ENCODE assay signal across 12 cellular contexts in genomic region chr22:39178206-39179111, GRCh38. TPM values are rescaled to one million over a fixed set of nuclear protein-coding genes. Genes with fewer than 3 reads are reported as not detected.
DNase-seq lines count a peak whose midpoint lies in the region; ATAC-seq and TF ChIP-seq lines count a peak whose summit lies in the region.
"Had no signal": no experiment of that assay in that cellular context is flagged by ENCODE, and none has a peak within 500 bp of the region (broad histone marks: within the 10 kb centered on the region; RNA-seq: fewer than 3 reads in every experiment).

No MANE protein-coding gene starts in this region.

- peaks cover 39% of the 10 kb centered on the region for H3K4me1 ChIP-seq in CD8-positive, alpha-beta T cell (ENCODE audit: insufficient read depth, low read length)
- H3K4me1 ChIP-seq in trophoblast cell (ENCODE audit: control insufficient read depth in 1 of 2, insufficient read depth in 2 of 2, low read length in 2 of 2) = peaks cover 35 to 39% of the 10 kb centered on the region in 2 experiments

- peak overlapping the region; percentile 98 for H2BK120ac ChIP-seq in trophoblast cell (ENCODE audit: insufficient read depth, low read length, poor library complexity)

- no CpG with 5 or more reads among the region's 19 CpGs for WGBS in trophoblast cell (ENCODE audit: extremely low coverage, insufficient coverage, insufficient read length)

- H3K4me3 ChIP-seq in CD8-positive, alpha-beta T cell (ENCODE audit: low read depth, low read length) = no peak overlapping the region
- H3K4me3 ChIP-seq in fibroblast of pulmonary artery (replicated peaks; ENCODE audit: low read depth, low read length) = no peak overlapping the region
- H3K4me3 ChIP-seq in trophoblast cell (ENCODE audit: low read depth, low read length) = no peak overlapping the region

- H3K79me1 ChIP-seq in trophoblast cell (ENCODE audit: low read length) = peaks cover 41% of the 10 kb centered on the region

- H3K27ac Mint-ChIP-seq in CD8-positive, alpha-beta T cell = peak overlapping the region; percentile 78
- peak overlapping the region; percentile 86 for H3K27ac Mint-ChIP-seq in T-helper 17 cell

- peaks cover 39% of the 10 kb centered on the region for H3K4me1 Mint-ChIP-seq in CD8-positive, alpha-beta T cell (ENCODE audit: low read depth)
- peaks cover 36% of the 10 kb centered on the region for H3K4me1 Mint-ChIP-seq in T-helper 17 cell

- no peak overlapping the region for H3K18ac ChIP-seq in trophoblast cell (ENCODE audit: low read length)

- no peaks in the 10 kb centered on the region for H3K36me3 Mint-ChIP-seq in CD8-positive, alpha-beta T cell
- no peaks in the 10 kb centered on the region for H3K36me3 Mint-ChIP-seq in T-helper 17 cell (ENCODE audit: low read depth)

- H4K8ac ChIP-seq in trophoblast cell (ENCODE audit: low read depth, low read length) = no peak overlapping the region

- H3K79me2 ChIP-seq in trophoblast cell (ENCODE audit: control insufficient read depth, insufficient read depth, low read length, poor library complexity) = peaks cover 21% of the 10 kb centered on the region

- H3K27me3 ChIP-seq in CD8-positive, alpha-beta T cell (ENCODE audit: insufficient read depth, low read length) = no peaks in the 10 kb centered on the region
- H3K27me3 ChIP-seq in trophoblast cell (ENCODE audit: insufficient read depth, low read length) = no peaks in the 10 kb centered on the region

- POLR2A ChIA-PET in CD8-positive, alpha-beta T cell (lab: Charles Lee) = interaction anchor here (0.6 kb wide), 1 partner anchor 27 kb away, joined by 3 read pairs; no protein-coding TSS in a partner anchor

- peak overlapping the region; percentile 99 for H2AK5ac ChIP-seq in trophoblast cell (ENCODE audit: low read length)

- DNase-seq in CD8-positive, alpha-beta T cell = no peak
- DNase-seq in T-helper 17 cell = no peak
- peak; percentile 93 for DNase-seq in fibroblast of pulmonary artery (ENCODE audit: low read depth)
- DNase-seq in trophoblast cell = no peak
- DNase-seq in GM13976 (ENCODE audit: low spot score) = no peak
- DNase-seq in SIG-M5 (lab: John Stamatoyannopoulos, UW) = no peak
- no peak for DNase-seq in activated gamma-delta T cell (lab: John Stamatoyannopoulos, UW)
- DNase-seq: DMS 273 treated with DMSO at 0.1 percent for 48 hours; effector CD4-positive, alpha-beta T cell; NCI-H2081 treated with DMSO at 0.1 percent for 48 hours had no signal

- no peaks in the 10 kb centered on the region for H3K27me3 Mint-ChIP-seq in CD8-positive, alpha-beta T cell (ENCODE audit: low read depth)
- no peaks in the 10 kb centered on the region for H3K27me3 Mint-ChIP-seq in T-helper 17 cell

- no peaks in the 10 kb centered on the region for H3K9me3 ChIP-seq in CD8-positive, alpha-beta T cell (ENCODE audit: low read length)
- no peaks in the 10 kb centered on the region for H3K9me3 ChIP-seq in T-helper 17 cell (ENCODE audit: control insufficient read depth, low read length, poor library complexity, severe bottlenecking)
- peaks cover 4% of the 10 kb centered on the region for H3K9me3 ChIP-seq in trophoblast cell (ENCODE audit: insufficient read depth, low read depth, low read length)

- intact Hi-C loops in CD8-positive, alpha-beta T cell (cut with DNase I, micrococcal nuclease) = no loop called here

- no peak overlapping the region for H3K4me2 ChIP-seq in trophoblast cell (ENCODE audit: low read length)

- no peaks in the 10 kb centered on the region for H3K36me3 ChIP-seq in CD8-positive, alpha-beta T cell (ENCODE audit: insufficient read depth, low read length)
- H3K36me3 ChIP-seq in trophoblast cell (ENCODE audit: control insufficient read depth in 1 of 2, insufficient read depth in 2 of 2, low read length in 2 of 2) = no peaks in the 10 kb centered on the region

- in situ Hi-C loops in GM13976 (cut with MboI; ENCODE audit: low sequenced_read_pairs, unreplicated experiment) = no loop called here

- H3K14ac ChIP-seq in trophoblast cell (ENCODE audit: low read length) = no peak overlapping the region

- H3K4ac ChIP-seq in trophoblast cell (ENCODE audit: low read depth, low read length) = no peak overlapping the region

- no peak overlapping the region for H2AFZ ChIP-seq in trophoblast cell (ENCODE audit: insufficient read depth, low read length, poor library complexity)

- H2BK5ac ChIP-seq in trophoblast cell (ENCODE audit: low read depth, low read length, poor library complexity) = peak overlapping the region; percentile 36

- H3K9ac ChIP-seq in trophoblast cell (ENCODE audit: low read length) = no peak overlapping the region

- peak overlapping the region; percentile 99 for H2BK12ac ChIP-seq in trophoblast cell (ENCODE audit: low read length)

- CTCF ChIA-PET in CD8-positive, alpha-beta T cell (lab: Charles Lee) = interaction anchor here (0.9 to 2.2 kb wide), 2 partner anchors 8 to 132 kb away, joined by 4 to 19 read pairs; no protein-coding TSS in a partner anchor

- no peak for TF ChIP-seq CTCF in CD8-positive, alpha-beta T cell (IDR thresholded peaks at IDR 0.05)
- TF ChIP-seq CTCF in fibroblast of pulmonary artery (IDR thresholded peaks at IDR 0.05; ENCODE audit: low read length, missing control alignments) (no peak), GM13976 (IDR thresholded peaks at IDR 0.05; ENCODE audit: borderline replicate concordance, control extremely low read depth, extremely low read depth, insufficient read depth, missing control alignments) (no peak)

- no peak overlapping the region for H4K12ac ChIP-seq in trophoblast cell (ENCODE audit: low read depth, low read length)

- H3K23ac ChIP-seq in trophoblast cell (ENCODE audit: low read length) = no peak overlapping the region

- no peak for ATAC-seq in CD8-positive, alpha-beta T cell
- ATAC-seq in T-helper 17 cell = no peak
- no peak for ATAC-seq in HG03457 (IDR thresholded peaks at IDR 0.05; ENCODE audit: unreplicated experiment)

- H3K27ac ChIP-seq in CD8-positive, alpha-beta T cell (ENCODE audit: low read depth, low read length) = no peak overlapping the region
- H3K27ac ChIP-seq in trophoblast cell (ENCODE audit: low read depth, low read length) = no peak overlapping the region
- H3K27ac ChIP-seq: HL-60 had no signal

- no peak overlapping the region for H3K4me3 Mint-ChIP-seq in CD8-positive, alpha-beta T cell
- H3K4me3 Mint-ChIP-seq in T-helper 17 cell = no peak overlapping the region

- H4K91ac ChIP-seq in trophoblast cell (ENCODE audit: low read depth, low read length) = peak overlapping the region; percentile 96

- H3K9me3 Mint-ChIP-seq in CD8-positive, alpha-beta T cell = no peaks in the 10 kb centered on the region

RNA-seq across cellular contexts. Expression of gene CBX7, which starts 26.0 kb away (rescaled TPM):
- total RNA-seq in CD8-positive, alpha-beta T cell = 10 to 100 TPM; 34.2 to 37.2 TPM
- total RNA-seq in T-helper 17 cell = 10 to 100 TPM; 73.9 to 87.9 TPM
- polyA plus RNA-seq in trophoblast cell (2013) = 1.8 TPM in 2 replicates
